ENCODE assay signal across 8 cellular contexts in the genomic region with DNA sequence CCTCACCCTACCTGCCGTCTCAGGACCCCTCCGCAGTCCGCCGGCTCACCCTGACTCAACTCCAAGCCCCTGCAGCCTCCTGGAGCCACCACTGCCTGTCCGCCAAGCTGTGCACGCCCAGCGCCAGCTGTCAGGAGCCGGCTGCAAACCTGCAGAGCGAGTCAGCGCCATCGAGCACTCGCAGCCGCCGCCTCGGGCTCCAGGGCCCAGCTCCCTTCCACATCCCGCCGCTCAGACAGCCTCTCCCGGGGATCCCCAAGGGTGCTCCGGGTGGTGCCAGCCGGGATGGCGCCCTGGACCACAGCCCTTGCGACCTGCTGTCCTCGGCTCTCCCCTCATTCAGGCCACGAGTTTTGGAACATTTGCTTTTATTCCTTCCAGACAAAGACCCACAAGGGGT. TPM values are rescaled to one million over a fixed set of nuclear protein-coding genes. Genes with fewer than 3 reads are reported as not detected.
A peak's percentile ranks its signal among the peaks of the same experiment; 100 is the strongest.
DNase-seq lines count a peak whose midpoint lies in the region; ATAC-seq, FAIRE-seq and TF ChIP-seq lines count a peak whose summit lies in the region.

No MANE protein-coding gene starts in this region.

- no peaks in the 10 kb centered on the region for H3K36me3 ChIP-seq in body of pancreas (replicated peaks in 1 of 2; ENCODE audit: insufficient read depth in 1 of 2, low read depth in 2 of 2)

- H3K27me3 Mint-ChIP-seq in nephron (ENCODE audit: low read depth), result peaks cover 48% of the 10 kb centered on the region

- H3K36me3 Mint-ChIP-seq in nephron (ENCODE audit: low read depth), result peaks cover 3% of the 10 kb centered on the region

- no peaks in the 10 kb centered on the region for H3K9me3 Mint-ChIP-seq in nephron

- H3K4me1 Mint-ChIP-seq in nephron, result peaks cover 62% of the 10 kb centered on the region

- 3 to 8% methylated on average over 7 to 23 of the region's 24 CpGs for WGBS in body of pancreas, 2 donors

- no peak for DNase-seq in D721Med (ENCODE audit: insufficient read length, low spot score)
- peak; percentile 30 for DNase-seq in NCI-H1092 treated with DMSO at 0.1 percent for 48 hours (lab: John Stamatoyannopoulos, UW)
- peak in 3 of 4 donors; percentile 20 to 56 (median 41) for DNase-seq in body of pancreas

- no peak overlapping the region for H3K27ac Mint-ChIP-seq in nephron

- intact Hi-C loops in body of pancreas (cut with DNase I), result no loop called here

- TF ChIP-seq POLR2A in body of pancreas (IDR thresholded peaks at IDR 0.05), result no peak

- no peak overlapping the region for H3K4me3 ChIP-seq in body of pancreas

- no peak overlapping the region for H3K27ac ChIP-seq in body of pancreas

- H3K4me3 Mint-ChIP-seq in nephron, result peak overlapping the region in 2 of 3 experiments; percentile 24 to 89

- H3K4me1 ChIP-seq in body of pancreas, result peaks cover 18% of the 10 kb centered on the region

- no peak for FAIRE-seq in D721Med (lab: Jason Lieb, UNC)

- ATAC-seq in body of pancreas (peak; percentile 48), HG03565 (IDR thresholded peaks at IDR 0.05; ENCODE audit: unreplicated experiment) (no peak), GM21423 (IDR thresholded peaks at IDR 0.05; ENCODE audit: unreplicated experiment) (no peak), HG03432 (IDR thresholded peaks at IDR 0.05; ENCODE audit: unreplicated experiment) (no peak), GM19324 (IDR thresholded peaks at IDR 0.05; ENCODE audit: low FRiP score, unreplicated experiment) (no peak)

- H3K9me3 ChIP-seq in body of pancreas, result no peaks in the 10 kb centered on the region

- peaks cover 0 to 17% of the 10 kb centered on the region in 2 donors for H3K27me3 ChIP-seq in body of pancreas

- TF ChIP-seq CTCF in D721Med (IDR thresholded peaks at IDR 0.05; ENCODE audit: insufficient read depth, missing control alignments) (peak; percentile 6), body of pancreas (IDR thresholded peaks at IDR 0.05) (no peak), nephron (IDR thresholded peaks at IDR 0.05; ENCODE audit: unreplicated experiment in 3 of 3) (no peak)

RNA-seq across cellular contexts. Expression of gene TNNC2, which starts 4.2 kb away (rescaled TPM):
- not detected for total RNA-seq in body of pancreas

RNA-seq across cellular contexts. Expression of gene UBE2C, which starts 10.4 kb away (rescaled TPM):
- not detected for total RNA-seq in body of pancreas

RNA-seq across cellular contexts. Expression of gene SNX21, which starts 10.7 kb away (rescaled TPM):
- 10 to 100 TPM; 42.8 to 46.5 TPM for total RNA-seq in body of pancreas

RNA-seq across cellular contexts. Expression of gene DNTTIP1, which starts 31.1 kb away (rescaled TPM):
- total RNA-seq in body of pancreas, result 10 to 100 TPM; 14.8 to 18.9 TPM

RNA-seq across cellular contexts. Expression of gene WFDC3, which starts 31.2 kb away (rescaled TPM):
- not detected for total RNA-seq in body of pancreas
